Comparison of ENCODE assay signal across 11 cellular contexts in genomic region chr1:32743380-32744062, GRCh38. TPM values are rescaled to one million over a fixed set of nuclear protein-coding genes. Genes with fewer than 3 reads are reported as not detected.
DNase-seq lines count a peak whose midpoint lies in the region; ATAC-seq and TF ChIP-seq lines count a peak whose summit lies in the region.
"Had no signal": no experiment of that assay in that cellular context is flagged by ENCODE, and none has a peak within 500 bp of the region (broad histone marks: within the 10 kb centered on the region; RNA-seq: fewer than 3 reads in every experiment).

No MANE protein-coding gene starts in this region.

- H3K27ac ChIP-seq in SJSA1 (no peak overlapping the region), trophoblast cell (ENCODE audit: low read depth, low read length) (no peak overlapping the region), substantia nigra (ENCODE audit: low read depth, low read length, poor library complexity, severe bottlenecking) (no peak overlapping the region)

- H2AK5ac ChIP-seq in trophoblast cell (ENCODE audit: low read length), result no peak overlapping the region

- in situ Hi-C loops in KBM-7 (cut with MboI; ENCODE audit: low pct_unique_long_range_greater_than_20kb, low sequenced_read_pairs), result no loop called here

- no peak overlapping the region for H2BK120ac ChIP-seq in trophoblast cell (ENCODE audit: insufficient read depth, low read length, poor library complexity)

- CTCF ChIA-PET in Calu3 (lab: Charles Lee), result interaction anchor here (0.9 to 2.0 kb wide), 6 partner anchors 16 to 54 kb away, joined by 4 to 9 read pairs (median 5); no protein-coding TSS in a partner anchor

- H3K4me1 ChIP-seq in SJSA1 (replicated peaks) (peaks cover 36% of the 10 kb centered on the region), trophoblast cell (ENCODE audit: control insufficient read depth in 1 of 2, insufficient read depth in 2 of 2, low read length in 2 of 2) (peaks cover 16 to 21% of the 10 kb centered on the region in 2 experiments)

- no peak for DNase-seq in Calu3
- DNase-seq in SJSA1 (ENCODE audit: low read depth in 1 of 2, low spot score in 2 of 2), result no peak
- DNase-seq in fibroblast of the aortic adventitia (ENCODE audit: low read depth), result no peak
- no peak for DNase-seq in trophoblast cell
- no peak for DNase-seq in substantia nigra (lab: John Stamatoyannopoulos, UW)
- no peak for DNase-seq in Ammon's horn (ENCODE audit: low spot score)
- DNase-seq in KBM-7, result no peak
- no peak for DNase-seq in activated naive CD4-positive, alpha-beta T cell treated with anti-CD3 and anti-CD28 coated beads, Interleukin-2, amount 50 U/mL, for 72 hours (ENCODE audit: low spot score in 2 of 2)
- DNase-seq: activated effector memory CD4-positive, alpha-beta T cell treated with anti-CD3 and anti-CD28 coated beads, Interleukin-2, amount 50 U/mL, for 16 hours; NCI-H1417 treated with DMSO at 0.1 percent for 48 hours; SW 1271 had no signal

- TF ChIP-seq CTCF in Calu3 (IDR thresholded peaks at IDR 0.05; ENCODE audit: unreplicated experiment), result no peak
- no peak for TF ChIP-seq CTCF in fibroblast of the aortic adventitia (IDR thresholded peaks at IDR 0.05; ENCODE audit: insufficient read depth, low read length)

- peak overlapping the region; percentile 77 for H3K4me3 Mint-ChIP-seq in Calu3 (ENCODE audit: low read depth, unreplicated experiment)

- peak overlapping the region; percentile 93 for H3K4me3 ChIP-seq in SJSA1
- H3K4me3 ChIP-seq in fibroblast of the aortic adventitia (ENCODE audit: low read depth, low read length), result peak overlapping the region; percentile 73
- H3K4me3 ChIP-seq in trophoblast cell (ENCODE audit: low read depth, low read length), result no peak overlapping the region

- no peak for ATAC-seq in activated naive CD4-positive, alpha-beta T cell treated with anti-CD3 and anti-CD28 coated beads, Interleukin-2, amount 50 U/mL, for 72 hours

- H2AFZ ChIP-seq in trophoblast cell (ENCODE audit: insufficient read depth, low read length, poor library complexity), result no peak overlapping the region

- H3K36me3 Mint-ChIP-seq in Calu3 (ENCODE audit: insufficient read depth, unreplicated experiment), result peaks cover 43% of the 10 kb centered on the region
- no peaks in the 10 kb centered on the region for H3K36me3 Mint-ChIP-seq in activated naive CD4-positive, alpha-beta T cell treated with anti-CD3 and anti-CD28 coated beads, Interleukin-2, amount 50 U/mL, for 72 hours

- H3K27me3 ChIP-seq in SJSA1 (replicated peaks), result no peaks in the 10 kb centered on the region
- H3K27me3 ChIP-seq in trophoblast cell (ENCODE audit: insufficient read depth, low read length), result no peaks in the 10 kb centered on the region

- no peaks in the 10 kb centered on the region for H3K27me3 Mint-ChIP-seq in Calu3 (ENCODE audit: unreplicated experiment)

- H2BK12ac ChIP-seq in trophoblast cell (ENCODE audit: low read length), result no peak overlapping the region

- no peak overlapping the region for H4K12ac ChIP-seq in trophoblast cell (ENCODE audit: low read depth, low read length)

- no peaks in the 10 kb centered on the region for H3K9me3 Mint-ChIP-seq in Calu3 (ENCODE audit: low read depth, unreplicated experiment)
- no peaks in the 10 kb centered on the region for H3K9me3 Mint-ChIP-seq in activated naive CD4-positive, alpha-beta T cell treated with anti-CD3 and anti-CD28 coated beads, Interleukin-2, amount 50 U/mL, for 72 hours

- H3K79me1 ChIP-seq in trophoblast cell (ENCODE audit: low read length), result peaks cover 6% of the 10 kb centered on the region

- peaks cover 44% of the 10 kb centered on the region for H3K36me3 ChIP-seq in SJSA1
- H3K36me3 ChIP-seq in trophoblast cell (ENCODE audit: control insufficient read depth in 1 of 2, insufficient read depth in 2 of 2, low read length in 2 of 2), result no peaks in the 10 kb centered on the region

- peaks cover 32% of the 10 kb centered on the region for H3K4me1 Mint-ChIP-seq in Calu3 (ENCODE audit: low read depth, unreplicated experiment)

- BruUV-seq in Calu3 (replicated peaks; lab: Mats Ljungman, UMichigan), result no TSS peak

- WGBS in trophoblast cell (ENCODE audit: extremely low coverage, insufficient coverage, insufficient read length), result no CpG with 5 or more reads among the region's 5 CpGs

- H3K23ac ChIP-seq in trophoblast cell (ENCODE audit: low read length), result no peak overlapping the region

- H4K8ac ChIP-seq in trophoblast cell (ENCODE audit: low read depth, low read length), result no peak overlapping the region

- no peak overlapping the region for H3K14ac ChIP-seq in trophoblast cell (ENCODE audit: low read length)

- H3K9ac ChIP-seq in trophoblast cell (ENCODE audit: low read length), result no peak overlapping the region

- H2BK5ac ChIP-seq in trophoblast cell (ENCODE audit: low read depth, low read length, poor library complexity), result no peak overlapping the region

- H3K79me2 ChIP-seq in trophoblast cell (ENCODE audit: control insufficient read depth, insufficient read depth, low read length, poor library complexity), result peaks cover 6% of the 10 kb centered on the region

- no peak overlapping the region for H3K18ac ChIP-seq in trophoblast cell (ENCODE audit: low read length)

- no peak overlapping the region for H3K4ac ChIP-seq in trophoblast cell (ENCODE audit: low read depth, low read length)

- no peak overlapping the region for H4K91ac ChIP-seq in trophoblast cell (ENCODE audit: low read depth, low read length)

- intact Hi-C loops in Calu3 (cut with micrococcal nuclease; ENCODE audit: unreplicated experiment), result no loop called here

- no peaks in the 10 kb centered on the region; the same call in 1 of the 2 replicates for H3K9me3 ChIP-seq in SJSA1 (replicated peaks)
- no peaks in the 10 kb centered on the region for H3K9me3 ChIP-seq in trophoblast cell (ENCODE audit: insufficient read depth, low read depth, low read length)

- H3K4me2 ChIP-seq in trophoblast cell (ENCODE audit: low read length), result peak overlapping the region; percentile 73

- H3K27ac Mint-ChIP-seq in Calu3 (ENCODE audit: unreplicated experiment), result peak overlapping the region; percentile 82
- no peak overlapping the region for H3K27ac Mint-ChIP-seq in activated naive CD4-positive, alpha-beta T cell treated with anti-CD3 and anti-CD28 coated beads, Interleukin-2, amount 50 U/mL, for 72 hours

RNA-seq across cellular contexts. Expression of gene SYNC, which starts 41.0 kb away (rescaled TPM):
- total RNA-seq in Calu3 (2022) (0.19 and 0.51 TPM in 2 replicates), fibroblast of the aortic adventitia (ENCODE audit: low replicate concordance) (141 and 240 TPM in 2 replicates)
- total RNA-seq in SJSA1 (2014; rRNA removed; shearing (Covaris generic)), result 167 and 209 TPM in 2 replicates
- polyA plus RNA-seq in trophoblast cell (2013), result 2.2 and 2.3 TPM in 2 replicates
- total RNA-seq in activated naive CD4-positive, alpha-beta T cell treated with anti-CD3 and anti-CD28 coated beads, Interleukin-2, amount 50 U/mL, for 72 hours, result not detected

Comparison
In these comparisons a context has a peak if more than half of its experiments do, and no peak if none do; other contexts are left out.
1. RNA of gene SYNC, which starts 41.0 kb away (total RNA-seq): 167 to 209 TPM in SJSA1 and 141 to 240 TPM in fibroblast of the aortic adventitia; 0.19 to 0.51 TPM in Calu3 and not detected in activated naive CD4-positive, alpha-beta T cell treated with anti-CD3 and anti-CD28 coated beads, Interleukin-2, amount 50 U/mL, for 72 hours; every median in the first group is over 10 times any median in the second.